ENCODE assay signal across 20 cellular contexts in the genomic region with DNA sequence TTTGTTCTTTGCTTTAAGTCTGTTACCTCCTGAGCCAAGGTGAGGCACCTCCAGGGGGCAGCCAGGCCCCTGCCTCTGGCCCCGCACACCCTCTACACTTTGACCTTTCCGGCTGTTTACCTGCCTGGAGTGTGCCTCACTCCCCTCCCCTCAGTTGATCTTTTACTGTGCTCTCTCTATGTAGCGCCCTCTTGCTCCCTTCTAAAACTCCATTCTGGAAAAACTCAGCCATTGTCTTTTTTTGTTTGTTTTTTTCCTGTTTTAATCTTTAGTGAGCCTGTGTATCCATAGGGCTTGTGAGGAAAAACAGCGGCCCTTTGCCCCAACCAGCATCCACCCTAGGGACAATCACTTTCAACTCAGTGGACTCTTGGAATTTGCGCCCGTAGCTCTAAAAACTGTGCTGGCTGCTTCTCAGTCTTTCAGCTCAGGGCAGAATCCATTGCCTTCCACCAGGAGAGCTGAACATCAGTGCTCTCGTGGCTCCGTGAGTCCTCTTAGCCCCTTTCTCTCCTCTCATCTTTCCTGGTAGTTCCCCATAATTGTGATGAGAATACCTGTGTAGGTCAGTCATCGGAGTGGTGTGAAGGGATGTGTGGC. TPM values are rescaled to one million over a fixed set of nuclear protein-coding genes. Genes with fewer than 3 reads are reported as not detected.
DNase-seq lines count a peak whose midpoint lies in the region; FAIRE-seq and TF ChIP-seq lines count a peak whose summit lies in the region.
"Had no signal": no experiment of that assay in that cellular context is flagged by ENCODE, and none has a peak within 500 bp of the region (broad histone marks: within the 10 kb centered on the region; RNA-seq: fewer than 3 reads in every experiment).

No MANE protein-coding gene starts in this region.

- H3K36me3 ChIP-seq in liver (ENCODE audit: control insufficient read depth in 4 of 4, insufficient read depth in 3 of 4, low read depth in 1 of 4, low read length in 3 of 4) = peaks cover 0 to 8% (median 1%) of the 10 kb centered on the region in 4 donors
- H3K36me3 ChIP-seq in small intestine (ENCODE audit: control insufficient read depth in 2 of 2, insufficient read depth in 2 of 2, low read length in 2 of 2) = peaks cover 0 to 5% of the 10 kb centered on the region in 2 donors

- peak in 1 of 2 donors; percentile 35 for TF ChIP-seq RAD21 in liver (IDR thresholded peaks at IDR 0.05)

- no peaks in the 10 kb centered on the region for H3K9me3 ChIP-seq in liver (ENCODE audit: control insufficient read depth in 4 of 4, low read length in 3 of 4)
- no peaks in the 10 kb centered on the region for H3K9me3 ChIP-seq in small intestine (ENCODE audit: control insufficient read depth, low read depth)
- H3K9me3 ChIP-seq: A549, body of pancreas, esophagus muscularis mucosa, pancreas, upper lobe of right lung had no signal

- CTCF ChIA-PET in RWPE1 (lab: Yijun Ruan, JAX) = interaction anchor here (0.5 kb wide), 1 partner anchor 501 kb away, joined by 4 read pairs; no protein-coding TSS in a partner anchor

- intact Hi-C loops in activated CD4-positive, alpha-beta T cell treated with anti-CD3 and anti-CD28 coated beads, Interleukin-2, amount 10 ng/mL, durations not matched to agents 24 days and 14 days (cut with micrococcal nuclease) = no loop called here

- H3K4me3 Mint-ChIP-seq in activated CD4-positive, alpha-beta T cell treated with anti-CD3 and anti-CD28 coated beads, Interleukin-2, amount 10 ng/mL, durations not matched to agents 24 days and 14 days = no peak overlapping the region
- H3K4me3 Mint-ChIP-seq: dendritic cell treated with granulocyte-macrophage colony-stimulating factor and Interleukin-4, amounts not matched to agents 40 ng/mL and 50 ng/mL, for 4 days had no signal

- H3K36me3 Mint-ChIP-seq in activated CD4-positive, alpha-beta T cell treated with anti-CD3 and anti-CD28 coated beads, Interleukin-2, amount 10 ng/mL, durations not matched to agents 24 days and 14 days (ENCODE audit: low read depth) = peaks cover 30% of the 10 kb centered on the region

- H3K27me3 Mint-ChIP-seq in activated CD4-positive, alpha-beta T cell treated with anti-CD3 and anti-CD28 coated beads, Interleukin-2, amount 10 ng/mL, durations not matched to agents 24 days and 14 days = no peaks in the 10 kb centered on the region
- H3K27me3 Mint-ChIP-seq: dendritic cell treated with granulocyte-macrophage colony-stimulating factor and Interleukin-4, amounts not matched to agents 40 ng/mL and 50 ng/mL, for 4 days had no signal

- no peak for FAIRE-seq in small intestine (lab: Jason Lieb, UNC)
- FAIRE-seq: A549, pancreas had no signal

- peak overlapping the region; percentile 15 for H3K27ac Mint-ChIP-seq in activated CD4-positive, alpha-beta T cell treated with anti-CD3 and anti-CD28 coated beads, Interleukin-2, amount 10 ng/mL, durations not matched to agents 24 days and 14 days
- H3K27ac Mint-ChIP-seq: dendritic cell treated with granulocyte-macrophage colony-stimulating factor and Interleukin-4, amounts not matched to agents 40 ng/mL and 50 ng/mL, for 4 days had no signal

- H3K27me3 ChIP-seq in liver (ENCODE audit: control insufficient read depth in 4 of 4, insufficient read depth in 4 of 4, low read length in 3 of 4) (no peaks in the 10 kb centered on the region), small intestine (ENCODE audit: control insufficient read depth in 2 of 2, insufficient read depth in 2 of 2, low read length in 2 of 2) (no peaks in the 10 kb centered on the region)
- H3K27me3 ChIP-seq: body of pancreas, esophagus muscularis mucosa, pancreas, upper lobe of right lung had no signal

- TF ChIP-seq CTCF in RWPE1 (conservative IDR thresholded peaks at IDR 0.05; ENCODE audit: low read depth) (no peak), liver (IDR thresholded peaks at IDR 0.05; ENCODE audit: low read depth, low read length, missing input control) (no peak)

- no peak overlapping the region for H3K9ac ChIP-seq in liver (ENCODE audit: low read depth in 1 of 2, low read length in 2 of 2)

- no peak overlapping the region for H3K4me3 ChIP-seq in liver (ENCODE audit: low read depth in 1 of 3, low read length in 3 of 3)
- no peak overlapping the region for H3K4me3 ChIP-seq in small intestine (ENCODE audit: low read depth in 1 of 2, low read length in 2 of 2)
- H3K4me3 ChIP-seq: A549, body of pancreas, esophagus muscularis mucosa, pancreas, skin epidermis, upper lobe of right lung had no signal

- H3K4me1 Mint-ChIP-seq in activated CD4-positive, alpha-beta T cell treated with anti-CD3 and anti-CD28 coated beads, Interleukin-2, amount 10 ng/mL, durations not matched to agents 24 days and 14 days = peaks cover 20% of the 10 kb centered on the region

- 43% methylated on average over 9 of the region's 9 CpGs for WGBS in liver
- WGBS in small intestine, 3 donors = 24 to 67% (median 46%) methylated on average over 9 of the region's 9 CpGs

- no peaks in the 10 kb centered on the region for H3K9me3 Mint-ChIP-seq in activated CD4-positive, alpha-beta T cell treated with anti-CD3 and anti-CD28 coated beads, Interleukin-2, amount 10 ng/mL, durations not matched to agents 24 days and 14 days
- H3K9me3 Mint-ChIP-seq: dendritic cell treated with granulocyte-macrophage colony-stimulating factor and Interleukin-4, amounts not matched to agents 40 ng/mL and 50 ng/mL, for 4 days had no signal

- POLR2A ChIA-PET in RWPE1 (lab: Yijun Ruan, JAX; ENCODE audit: low non-redundant PET) = no interaction called here

- peaks cover 16 to 57% (median 48%) of the 10 kb centered on the region in 4 donors for H3K4me1 ChIP-seq in liver (ENCODE audit: control insufficient read depth in 4 of 4, insufficient read depth in 4 of 4, low read length in 3 of 4)
- peaks cover 0 to 7% of the 10 kb centered on the region in 2 donors for H3K4me1 ChIP-seq in small intestine (ENCODE audit: control insufficient read depth in 2 of 2, insufficient read depth in 1 of 2, low read depth in 1 of 2, low read length in 1 of 2)

- H3K27ac ChIP-seq in RWPE1 (peak overlapping the region; percentile 95), liver (ENCODE audit: low read depth in 1 of 2, low read length in 2 of 2) (peak overlapping the region; percentile 57 to 76), small intestine (ENCODE audit: low read depth in 1 of 2, low read length in 1 of 2) (peak overlapping the region; percentile 65 to 74)
- H3K27ac ChIP-seq: A549, body of pancreas, esophagus muscularis mucosa, pancreas, upper lobe of right lung had no signal

- no peak for DNase-seq in activated CD4-positive, alpha-beta T cell treated with anti-CD3 and anti-CD28 coated beads, Interleukin-2, amount 10 ng/mL, durations not matched to agents 24 days and 14 days
- no peak for DNase-seq in activated CD4-positive, alpha-beta T cell treated with anti-CD3 and anti-CD28 coated beads for 48 hours
- DNase-seq in RWPE1 (ENCODE audit: low spot score) = no peak
- DNase-seq in small intestine = peak; percentile 83
- no peak for DNase-seq in NCI-H2227 treated with DMSO at 0.1 percent for 48 hours (lab: John Stamatoyannopoulos, UW)
- no peak for DNase-seq in amniotic stem cell (lab: John Stamatoyannopoulos, UW)
- DNase-seq in pons (ENCODE audit: low spot score) = no peak
- DNase-seq: body of pancreas; glutamatergic neuron; mesendoderm; NCI-H2029 treated with DMSO at 0.1 percent for 48 hours; NCI-H524 treated with DMSO at 0.1 percent for 48 hours; stimulated activated naive CD4-positive, alpha-beta T cell treated with Interleukin-2 at 50 U/mL for 16 hours; upper lobe of right lung had no signal

TF ChIP-seq in liver, 16 proteins besides CTCF, POLR2A, EP300 and RAD21 (continues in another document):
- TF ChIP-seq FOXA1 (IDR thresholded peaks at IDR 0.05) = no peak
- TF ChIP-seq RXRA (IDR thresholded peaks at IDR 0.05) = peak; percentile 78 to 88
- TF ChIP-seq, protein P1, sequence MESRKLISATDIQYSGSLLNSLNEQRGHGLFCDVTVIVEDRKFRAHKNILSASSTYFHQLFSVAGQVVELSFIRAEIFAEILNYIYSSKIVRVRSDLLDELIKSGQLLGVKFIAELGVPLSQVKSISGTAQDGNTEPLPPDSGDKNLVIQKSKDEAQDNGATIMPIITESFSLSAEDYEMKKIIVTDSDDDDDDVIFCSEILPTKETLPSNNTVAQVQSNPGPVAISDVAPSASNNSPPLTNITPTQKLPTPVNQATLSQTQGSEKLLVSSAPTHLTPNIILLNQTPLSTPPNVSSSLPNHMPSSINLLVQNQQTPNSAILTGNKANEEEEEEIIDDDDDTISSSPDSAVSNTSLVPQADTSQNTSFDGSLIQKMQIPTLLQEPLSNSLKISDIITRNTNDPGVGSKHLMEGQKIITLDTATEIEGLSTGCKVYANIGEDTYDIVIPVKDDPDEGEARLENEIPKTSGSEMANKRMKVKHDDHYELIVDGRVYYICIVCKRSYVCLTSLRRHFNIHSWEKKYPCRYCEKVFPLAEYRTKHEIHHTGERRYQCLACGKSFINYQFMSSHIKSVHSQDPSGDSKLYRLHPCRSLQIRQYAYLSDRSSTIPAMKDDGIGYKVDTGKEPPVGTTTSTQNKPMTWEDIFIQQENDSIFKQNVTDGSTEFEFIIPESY (IDR thresholded peaks at IDR 0.05) = no peak
- TF ChIP-seq HNF4A (conservative IDR thresholded peaks at IDR 0.05) = peak; percentile 65 to 77

RNA-seq across cellular contexts. Expression of a gene that starts 4.3 kb away (rescaled TPM):
- 34.1 and 37.5 TPM in 2 replicates for total RNA-seq in activated CD4-positive, alpha-beta T cell treated with anti-CD3 and anti-CD28 coated beads, Interleukin-2, amount 10 ng/mL, durations not matched to agents 24 days and 14 days
- total RNA-seq in liver = 10 to 100 TPM; 20.9 to 25.3 TPM
- polyA plus RNA-seq in liver (10 to 100 TPM in 1 of 2 donors, 1 to 10 TPM in 1; 7.5 to 10.4 TPM), small intestine (10 to 100 TPM; 26.7 to 41.3 (median 30.6) TPM)

RNA-seq across cellular contexts. Expression of a gene that starts 6.8 kb away (rescaled TPM):
- 0.24 TPM in 1 of 2 replicates, not detected in the other for total RNA-seq in activated CD4-positive, alpha-beta T cell treated with anti-CD3 and anti-CD28 coated beads, Interleukin-2, amount 10 ng/mL, durations not matched to agents 24 days and 14 days
- total RNA-seq in liver = under 1 TPM; 0.17 to 0.23 TPM
- 1 to 10 TPM in 1 of 2 donors, under 1 TPM in 1; 0.06 to 1.6 TPM for polyA plus RNA-seq in liver
- polyA plus RNA-seq in small intestine = 1 to 10 TPM in 1 of 3 donors, under 1 TPM in 2; 0.66 to 1.4 (median 0.89) TPM
- total RNA-seq: esophagus muscularis mucosa had no signal
- polyA plus RNA-seq: A549 had no signal

RNA-seq across cellular contexts. Expression of a gene that starts 10.7 kb away (rescaled TPM):
- total RNA-seq in activated CD4-positive, alpha-beta T cell treated with anti-CD3 and anti-CD28 coated beads, Interleukin-2, amount 10 ng/mL, durations not matched to agents 24 days and 14 days = 105 and 122 TPM in 2 replicates
- total RNA-seq in liver = 10 to 100 TPM; 17.6 to 27.3 TPM
- polyA plus RNA-seq in liver (100 to 1,000 TPM in 1 of 2 donors, 10 to 100 TPM in 1; 93.8 to 132 TPM), small intestine (100 to 1,000 TPM in 1 of 3 donors, 10 to 100 TPM in 2; 74.5 to 187 (median 98.1) TPM)

RNA-seq across cellular contexts. Expression of a gene that starts 13.4 kb away (rescaled TPM):
- total RNA-seq in activated CD4-positive, alpha-beta T cell treated with anti-CD3 and anti-CD28 coated beads, Interleukin-2, amount 10 ng/mL, durations not matched to agents 24 days and 14 days = 50.7 and 51.9 TPM in 2 replicates
- 10 to 100 TPM; 20.5 to 28.1 TPM for total RNA-seq in liver
- polyA plus RNA-seq in liver = 10 to 100 TPM; 12.1 to 16.0 TPM
- polyA plus RNA-seq in small intestine = 10 to 100 TPM; 22.2 to 34.0 (median 30.4) TPM

RNA-seq across cellular contexts. Expression of a gene that starts 49.5 kb away (rescaled TPM):
- total RNA-seq in activated CD4-positive, alpha-beta T cell treated with anti-CD3 and anti-CD28 coated beads, Interleukin-2, amount 10 ng/mL, durations not matched to agents 24 days and 14 days = 16.6 and 20.9 TPM in 2 replicates
- total RNA-seq in liver = 10 to 100 TPM; 14.6 to 22.3 TPM
- polyA plus RNA-seq in liver = 1 to 10 TPM; 8.4 TPM
- polyA plus RNA-seq in small intestine = 1 to 10 TPM in 2 of 3 donors, under 1 TPM in 1; 0.81 to 4.8 (median 1.6) TPM
